13 cellular contexts compared by ENCODE assay signal in genomic region chr10:126902157-126902556, GRCh38. TPM values are rescaled to one million over a fixed set of nuclear protein-coding genes. Genes with fewer than 3 reads are reported as not detected.
A peak's percentile ranks its signal among the peaks of the same experiment; 100 is the strongest.
DNase-seq lines count a peak whose midpoint lies in the region; ATAC-seq and TF ChIP-seq lines count a peak whose summit lies in the region.
"Had no signal": no experiment of that assay in that cellular context is flagged by ENCODE, and none has a peak within 500 bp of the region (broad histone marks: within the 10 kb centered on the region; RNA-seq: fewer than 3 reads in every experiment).

No MANE protein-coding gene starts in this region.

- in situ Hi-C loops in brain microvascular endothelial cell (cut with HindIII; ENCODE audit: low pct_ligation_motif_present, low sequenced_read_pairs): no loop called here

- ATAC-seq in GM18502 (IDR thresholded peaks at IDR 0.05; ENCODE audit: poor library complexity, unreplicated experiment) (no peak), GM21515 (IDR thresholded peaks at IDR 0.05; ENCODE audit: unreplicated experiment) (no peak)
- ATAC-seq: left ventricle myocardium superior had no signal

- DNase-seq in AG10803 (ENCODE audit: low read depth) (peak; percentile 91), HT1080 (ENCODE audit: low read depth) (peak; percentile 73), brain microvascular endothelial cell (peak; percentile 62), kidney tubule cell (ENCODE audit: low spot score) (peak; percentile 98), NCI-H748 (lab: John Stamatoyannopoulos, UW; ENCODE audit: unreplicated experiment) (no peak), NCI-H2107 treated with DMSO at 0.1 percent for 48 hours (lab: John Stamatoyannopoulos, UW; ENCODE audit: unreplicated experiment) (no peak)
- DNase-seq: activated effector memory CD4-positive, alpha-beta T cell treated with anti-CD3 and anti-CD28 coated beads, Interleukin-2, amount 50 U/mL, for 16 hours; left ventricle myocardium superior; NCI-H524; sigmoid colon had no signal

- H3K4me3 ChIP-seq in AG10803 (ENCODE audit: low read length): no peak overlapping the region
- no peak overlapping the region for H3K4me3 ChIP-seq in brain microvascular endothelial cell (ENCODE audit: low read depth, low read length)
- H3K4me3 ChIP-seq: sigmoid colon had no signal

- TF ChIP-seq CTCF in AG10803 (conservative IDR thresholded peaks at IDR 0.05; ENCODE audit: low read length) (peak; percentile 56), brain microvascular endothelial cell (IDR thresholded peaks at IDR 0.05; ENCODE audit: low read depth, low read length, missing control alignments) (peak; percentile 55)

- H3K27me3 ChIP-seq in brain microvascular endothelial cell (replicated peaks): no peaks in the 10 kb centered on the region
- H3K27me3 ChIP-seq: sigmoid colon had no signal

- no peaks in the 10 kb centered on the region for H3K36me3 ChIP-seq in brain microvascular endothelial cell (replicated peaks)
- H3K36me3 ChIP-seq: sigmoid colon had no signal

- H3K27ac ChIP-seq in brain microvascular endothelial cell: no peak overlapping the region
- H3K27ac ChIP-seq: sigmoid colon had no signal

RNA-seq across cellular contexts. Expression of gene DOCK1, which starts 3.1 kb away (rescaled TPM):
- 26.4 and 28.6 TPM in 2 replicates for total RNA-seq in HT1080 (2014; rRNA removed; shearing (Covaris generic))
- 26.5 and 33.1 TPM in 2 replicates for polyA plus RNA-seq in HT1080 (2015; cell fraction: cytosol; rRNA removed)
- 43.0 and 45.3 TPM in 2 replicates for polyA plus RNA-seq in HT1080 (2015; cell fraction: nucleus; rRNA removed)
- polyA plus RNA-seq: IgD-negative memory B cell had no signal

Comparison
In these comparisons a context has a peak if more than half of its experiments do, and no peak if none do; other contexts are left out.
1. DNase-seq: peak in AG10803 (single experiment), HT1080 (single experiment), brain microvascular endothelial cell (single experiment) and kidney tubule cell (single experiment); none in NCI-H748 (single experiment) and NCI-H2107 treated with DMSO at 0.1 percent for 48 hours (single experiment).